ENCODE assay signal across 1 cellular context in the genomic region with DNA sequence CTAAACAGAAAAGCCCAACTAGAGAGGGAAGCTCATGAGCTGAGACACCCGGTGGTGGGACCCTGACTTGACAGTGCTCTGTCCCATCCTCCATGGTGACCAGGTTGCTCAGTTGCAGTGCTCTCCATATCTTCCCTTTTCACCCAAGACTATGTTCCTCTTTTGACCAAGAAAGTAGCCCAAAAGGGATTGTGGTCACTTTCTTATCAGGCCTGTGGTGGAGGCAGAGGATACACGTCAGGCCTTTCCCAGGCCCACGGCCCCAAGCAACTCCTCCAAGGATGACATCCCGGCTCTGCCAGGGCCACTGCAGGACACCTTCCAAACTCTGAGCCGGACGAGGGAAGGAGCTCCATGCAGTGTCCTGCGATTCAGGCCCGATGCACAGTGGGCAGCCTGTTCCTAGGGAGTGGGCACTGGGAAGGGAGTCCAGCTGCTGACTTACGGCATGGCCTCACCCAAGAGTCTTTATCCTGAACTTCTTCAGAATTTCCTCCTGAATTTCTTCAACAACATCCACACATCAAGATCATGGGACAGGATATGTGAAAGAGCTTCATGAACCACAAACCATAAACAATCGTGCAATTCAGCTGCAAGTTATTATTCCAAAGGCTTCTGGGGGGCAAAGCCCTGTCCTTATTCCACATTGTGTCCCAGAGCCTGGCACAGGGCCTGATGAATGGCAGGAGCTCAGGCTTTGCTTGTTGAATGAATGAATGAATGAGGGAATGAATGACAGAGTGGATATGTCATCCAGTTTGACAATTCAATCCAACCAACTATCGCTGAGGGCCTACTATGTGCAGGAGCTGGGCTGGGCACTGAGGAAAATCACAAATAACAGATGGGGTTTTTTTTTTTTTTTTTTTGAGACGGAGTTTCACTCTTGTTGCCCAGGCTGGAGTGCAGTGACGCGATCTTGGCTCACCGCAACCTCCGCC.
A peak's percentile ranks its signal among the peaks of the same experiment; 100 is the strongest.
TF ChIP-seq lines count a peak whose summit lies in the region.

No MANE protein-coding gene starts in this region.

TF ChIP-seq in K562, 482 proteins besides CTCF, POLR2A, EP300 and RAD21 (continued from another document and continues in another):
- TF ChIP-seq, protein P1, sequence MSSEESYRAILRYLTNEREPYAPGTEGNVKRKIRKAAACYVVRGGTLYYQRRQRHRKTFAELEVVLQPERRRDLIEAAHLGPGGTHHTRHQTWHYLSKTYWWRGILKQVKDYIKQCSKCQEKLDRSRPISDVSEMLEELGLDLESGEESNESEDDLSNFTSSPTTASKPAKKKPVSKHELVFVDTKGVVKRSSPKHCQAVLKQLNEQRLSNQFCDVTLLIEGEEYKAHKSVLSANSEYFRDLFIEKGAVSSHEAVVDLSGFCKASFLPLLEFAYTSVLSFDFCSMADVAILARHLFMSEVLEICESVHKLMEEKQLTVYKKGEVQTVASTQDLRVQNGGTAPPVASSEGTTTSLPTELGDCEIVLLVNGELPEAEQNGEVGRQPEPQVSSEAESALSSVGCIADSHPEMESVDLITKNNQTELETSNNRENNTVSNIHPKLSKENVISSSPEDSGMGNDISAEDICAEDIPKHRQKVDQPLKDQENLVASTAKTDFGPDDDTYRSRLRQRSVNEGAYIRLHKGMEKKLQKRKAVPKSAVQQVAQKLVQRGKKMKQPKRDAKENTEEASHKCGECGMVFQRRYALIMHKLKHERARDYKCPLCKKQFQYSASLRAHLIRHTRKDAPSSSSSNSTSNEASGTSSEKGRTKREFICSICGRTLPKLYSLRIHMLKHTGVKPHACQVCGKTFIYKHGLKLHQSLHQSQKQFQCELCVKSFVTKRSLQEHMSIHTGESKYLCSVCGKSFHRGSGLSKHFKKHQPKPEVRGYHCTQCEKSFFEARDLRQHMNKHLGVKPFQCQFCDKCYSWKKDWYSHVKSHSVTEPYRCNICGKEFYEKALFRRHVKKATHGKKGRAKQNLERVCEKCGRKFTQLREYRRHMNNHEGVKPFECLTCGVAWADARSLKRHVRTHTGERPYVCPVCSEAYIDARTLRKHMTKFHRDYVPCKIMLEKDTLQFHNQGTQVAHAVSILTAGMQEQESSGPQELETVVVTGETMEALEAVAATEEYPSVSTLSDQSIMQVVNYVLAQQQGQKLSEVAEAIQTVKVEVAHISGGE (CRISPR knock-in tag; IDR thresholded peaks at IDR 0.05) = 0 out of 6 replicates have a peak, but pooled peaks of 1 of the 3 experiments have one; percentile 42
- TF ChIP-seq DDX20 (tag; IDR thresholded peaks at IDR 0.05; ENCODE audit: low read depth) (no peak), STAT5A (IDR thresholded peaks at IDR 0.05; ENCODE audit: borderline replicate concordance, low read length) (no peak), TEAD2 (tag; IDR thresholded peaks at IDR 0.05) (no peak), PPARD (CRISPR knock-in tag; IDR thresholded peaks at IDR 0.05) (no peak), RHOXF2B (CRISPR knock-in tag; conservative IDR thresholded peaks at IDR 0.05) (no peak), HDAC8 (tag; IDR thresholded peaks at IDR 0.05) (no peak), ZKSCAN1 (IDR thresholded peaks at IDR 0.05; ENCODE audit: low read depth, low read length) (peak; percentile 95), U2AF2 (optimal IDR thresholded peaks at IDR 0.05; ENCODE audit: low read depth, low read length) (no peak), BHLHE40 (IDR thresholded peaks at IDR 0.05; ENCODE audit: low read length) (peak; percentile 20; the same call in 1 of the 2 replicates), ELF1 (tag; IDR thresholded peaks at IDR 0.05) (no peak), MEF2D (tag; conservative IDR thresholded peaks at IDR 0.05; ENCODE audit: low read depth) (peak; percentile 76), NR2C1 (IDR thresholded peaks at IDR 0.05) (no peak), NR2C1 (tag; IDR thresholded peaks at IDR 0.05) (no peak), ZNF707 (CRISPR knock-in tag; conservative IDR thresholded peaks at IDR 0.05) (no peak), TAF7 (tag; IDR thresholded peaks at IDR 0.05) (no peak), NFE2 (IDR thresholded peaks at IDR 0.05; ENCODE audit: low read depth) (no peak), PHF20 (IDR thresholded peaks at IDR 0.05; ENCODE audit: partially characterized antibody) (no peak), KHSRP (IDR thresholded peaks at IDR 0.05) (no peak), POLR3G (IDR thresholded peaks at IDR 0.05; ENCODE audit: extremely low read depth, insufficient read length, insufficient replicate concordance) (no peak), POLR3A (IDR thresholded peaks at IDR 0.05; ENCODE audit: borderline replicate concordance, extremely low read depth, insufficient read depth, insufficient read length) (no peak), HDAC3 (IDR thresholded peaks at IDR 0.05; ENCODE audit: borderline replicate concordance, partially characterized antibody) (no peak), LEF1 (IDR thresholded peaks at IDR 0.05) (peak; percentile 26; the same call in 1 of the 2 replicates), NR1H2 (CRISPR knock-in tag; IDR thresholded peaks at IDR 0.05) (no peak)
- TF ChIP-seq, protein P2, sequence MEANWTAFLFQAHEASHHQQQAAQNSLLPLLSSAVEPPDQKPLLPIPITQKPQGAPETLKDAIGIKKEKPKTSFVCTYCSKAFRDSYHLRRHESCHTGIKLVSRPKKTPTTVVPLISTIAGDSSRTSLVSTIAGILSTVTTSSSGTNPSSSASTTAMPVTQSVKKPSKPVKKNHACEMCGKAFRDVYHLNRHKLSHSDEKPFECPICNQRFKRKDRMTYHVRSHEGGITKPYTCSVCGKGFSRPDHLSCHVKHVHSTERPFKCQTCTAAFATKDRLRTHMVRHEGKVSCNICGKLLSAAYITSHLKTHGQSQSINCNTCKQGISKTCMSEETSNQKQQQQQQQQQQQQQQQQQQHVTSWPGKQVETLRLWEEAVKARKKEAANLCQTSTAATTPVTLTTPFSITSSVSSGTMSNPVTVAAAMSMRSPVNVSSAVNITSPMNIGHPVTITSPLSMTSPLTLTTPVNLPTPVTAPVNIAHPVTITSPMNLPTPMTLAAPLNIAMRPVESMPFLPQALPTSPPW (CRISPR knock-in tag; IDR thresholded peaks at IDR 0.05) = peak; percentile 43
- TF ChIP-seq, protein P3, sequence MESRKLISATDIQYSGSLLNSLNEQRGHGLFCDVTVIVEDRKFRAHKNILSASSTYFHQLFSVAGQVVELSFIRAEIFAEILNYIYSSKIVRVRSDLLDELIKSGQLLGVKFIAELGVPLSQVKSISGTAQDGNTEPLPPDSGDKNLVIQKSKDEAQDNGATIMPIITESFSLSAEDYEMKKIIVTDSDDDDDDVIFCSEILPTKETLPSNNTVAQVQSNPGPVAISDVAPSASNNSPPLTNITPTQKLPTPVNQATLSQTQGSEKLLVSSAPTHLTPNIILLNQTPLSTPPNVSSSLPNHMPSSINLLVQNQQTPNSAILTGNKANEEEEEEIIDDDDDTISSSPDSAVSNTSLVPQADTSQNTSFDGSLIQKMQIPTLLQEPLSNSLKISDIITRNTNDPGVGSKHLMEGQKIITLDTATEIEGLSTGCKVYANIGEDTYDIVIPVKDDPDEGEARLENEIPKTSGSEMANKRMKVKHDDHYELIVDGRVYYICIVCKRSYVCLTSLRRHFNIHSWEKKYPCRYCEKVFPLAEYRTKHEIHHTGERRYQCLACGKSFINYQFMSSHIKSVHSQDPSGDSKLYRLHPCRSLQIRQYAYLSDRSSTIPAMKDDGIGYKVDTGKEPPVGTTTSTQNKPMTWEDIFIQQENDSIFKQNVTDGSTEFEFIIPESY (CRISPR knock-in tag; IDR thresholded peaks at IDR 0.05) = peak; percentile 27; the same call in 1 of the 2 replicates
- TF ChIP-seq, protein P4, sequence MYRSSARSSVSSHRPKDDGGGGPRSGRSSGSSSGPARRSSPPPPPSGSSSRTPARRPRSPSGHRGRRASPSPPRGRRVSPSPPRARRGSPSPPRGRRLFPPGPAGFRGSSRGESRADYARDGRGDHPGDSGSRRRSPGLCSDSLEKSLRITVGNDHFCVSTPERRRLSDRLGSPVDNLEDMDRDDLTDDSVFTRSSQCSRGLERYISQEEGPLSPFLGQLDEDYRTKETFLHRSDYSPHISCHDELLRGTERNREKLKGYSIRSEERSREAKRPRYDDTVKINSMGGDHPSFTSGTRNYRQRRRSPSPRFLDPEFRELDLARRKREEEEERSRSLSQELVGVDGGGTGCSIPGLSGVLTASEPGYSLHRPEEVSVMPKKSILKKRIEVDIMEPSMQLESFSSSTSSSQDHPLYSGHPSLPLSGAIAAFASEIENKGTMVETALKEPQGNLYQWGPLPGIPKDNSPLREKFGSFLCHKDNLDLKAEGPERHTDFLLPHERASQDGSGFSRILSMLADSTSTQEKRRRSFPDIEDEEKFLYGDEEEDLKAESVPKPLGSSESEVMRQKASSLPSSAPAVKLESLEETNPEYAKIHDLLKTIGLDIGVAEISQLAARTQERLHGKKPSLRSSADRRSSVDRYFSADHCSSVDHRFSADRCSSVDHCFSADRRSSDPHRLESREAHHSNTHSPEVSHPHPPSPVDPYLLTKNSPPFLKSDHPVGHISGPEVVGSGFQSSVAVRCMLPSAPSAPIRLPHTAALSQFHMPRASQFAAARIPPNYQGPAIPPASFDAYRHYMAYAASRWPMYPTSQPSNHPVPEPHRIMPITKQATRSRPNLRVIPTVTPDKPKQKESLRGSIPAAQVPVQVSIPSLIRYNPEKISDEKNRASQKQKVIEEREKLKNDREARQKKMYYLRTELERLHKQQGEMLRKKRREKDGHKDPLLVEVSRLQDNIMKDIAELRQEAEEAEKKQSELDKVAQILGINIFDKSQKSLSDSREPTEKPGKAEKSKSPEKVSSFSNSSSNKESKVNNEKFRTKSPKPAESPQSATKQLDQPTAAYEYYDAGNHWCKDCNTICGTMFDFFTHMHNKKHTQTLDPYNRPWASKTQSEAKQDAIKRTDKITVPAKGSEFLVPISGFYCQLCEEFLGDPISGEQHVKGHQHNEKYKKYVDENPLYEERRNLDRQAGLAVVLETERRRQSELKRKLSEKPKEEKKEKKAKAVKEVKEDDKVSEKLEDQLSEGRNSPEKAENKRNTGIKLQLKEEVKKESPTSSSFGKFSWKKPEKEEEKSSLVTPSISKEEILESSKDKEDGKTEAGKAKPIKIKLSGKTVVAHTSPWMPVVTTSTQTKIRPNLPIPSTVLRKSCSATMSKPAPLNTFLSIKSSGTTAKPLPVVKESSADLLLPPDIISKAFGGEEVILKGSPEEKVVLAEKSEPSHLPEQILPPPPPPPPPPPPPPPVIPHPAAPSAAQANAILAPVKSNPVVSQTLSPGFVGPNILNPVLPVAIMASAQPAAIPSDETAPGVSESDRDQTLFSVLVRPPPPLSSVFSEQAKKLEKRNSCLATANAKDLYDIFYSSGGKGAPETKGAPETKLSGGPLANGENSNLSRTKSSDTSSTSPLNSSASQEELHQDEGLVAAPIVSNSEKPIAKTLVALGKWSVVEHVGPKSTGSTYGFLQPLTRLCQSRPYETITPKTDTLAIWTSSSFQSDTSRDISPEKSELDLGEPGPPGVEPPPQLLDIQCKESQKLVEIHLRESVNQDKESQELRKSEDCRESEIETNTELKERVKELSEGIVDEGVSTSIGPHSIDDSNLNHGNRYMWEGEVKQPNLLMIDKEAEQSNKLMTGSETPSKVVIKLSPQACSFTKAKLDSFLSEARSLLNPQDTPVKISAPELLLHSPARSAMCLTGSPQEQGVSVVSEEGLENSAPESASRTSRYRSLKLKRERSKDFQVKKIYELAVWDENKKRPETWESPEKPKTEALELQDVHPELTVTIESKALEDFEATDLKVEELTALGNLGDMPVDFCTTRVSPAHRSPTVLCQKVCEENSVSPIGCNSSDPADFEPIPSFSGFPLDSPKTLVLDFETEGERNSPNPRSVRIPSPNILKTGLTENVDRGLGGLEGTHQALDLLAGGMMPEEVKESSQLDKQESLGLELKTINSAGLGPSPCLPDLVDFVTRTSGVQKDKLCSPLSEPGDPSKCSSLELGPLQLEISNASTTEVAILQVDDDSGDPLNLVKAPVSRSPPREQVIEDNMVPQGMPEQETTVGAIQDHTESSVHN (IDR thresholded peaks at IDR 0.05; ENCODE audit: borderline replicate concordance in 1 of 2, low read depth in 1 of 2) = no peak
- TF ChIP-seq, protein P5, sequence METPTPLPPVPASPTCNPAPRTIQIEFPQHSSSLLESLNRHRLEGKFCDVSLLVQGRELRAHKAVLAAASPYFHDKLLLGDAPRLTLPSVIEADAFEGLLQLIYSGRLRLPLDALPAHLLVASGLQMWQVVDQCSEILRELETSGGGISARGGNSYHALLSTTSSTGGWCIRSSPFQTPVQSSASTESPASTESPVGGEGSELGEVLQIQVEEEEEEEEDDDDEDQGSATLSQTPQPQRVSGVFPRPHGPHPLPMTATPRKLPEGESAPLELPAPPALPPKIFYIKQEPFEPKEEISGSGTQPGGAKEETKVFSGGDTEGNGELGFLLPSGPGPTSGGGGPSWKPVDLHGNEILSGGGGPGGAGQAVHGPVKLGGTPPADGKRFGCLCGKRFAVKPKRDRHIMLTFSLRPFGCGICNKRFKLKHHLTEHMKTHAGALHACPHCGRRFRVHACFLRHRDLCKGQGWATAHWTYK (CRISPR knock-in tag; IDR thresholded peaks at IDR 0.05) = no peak; the same call in 1 of the 2 replicates
- TF ChIP-seq, protein P6, sequence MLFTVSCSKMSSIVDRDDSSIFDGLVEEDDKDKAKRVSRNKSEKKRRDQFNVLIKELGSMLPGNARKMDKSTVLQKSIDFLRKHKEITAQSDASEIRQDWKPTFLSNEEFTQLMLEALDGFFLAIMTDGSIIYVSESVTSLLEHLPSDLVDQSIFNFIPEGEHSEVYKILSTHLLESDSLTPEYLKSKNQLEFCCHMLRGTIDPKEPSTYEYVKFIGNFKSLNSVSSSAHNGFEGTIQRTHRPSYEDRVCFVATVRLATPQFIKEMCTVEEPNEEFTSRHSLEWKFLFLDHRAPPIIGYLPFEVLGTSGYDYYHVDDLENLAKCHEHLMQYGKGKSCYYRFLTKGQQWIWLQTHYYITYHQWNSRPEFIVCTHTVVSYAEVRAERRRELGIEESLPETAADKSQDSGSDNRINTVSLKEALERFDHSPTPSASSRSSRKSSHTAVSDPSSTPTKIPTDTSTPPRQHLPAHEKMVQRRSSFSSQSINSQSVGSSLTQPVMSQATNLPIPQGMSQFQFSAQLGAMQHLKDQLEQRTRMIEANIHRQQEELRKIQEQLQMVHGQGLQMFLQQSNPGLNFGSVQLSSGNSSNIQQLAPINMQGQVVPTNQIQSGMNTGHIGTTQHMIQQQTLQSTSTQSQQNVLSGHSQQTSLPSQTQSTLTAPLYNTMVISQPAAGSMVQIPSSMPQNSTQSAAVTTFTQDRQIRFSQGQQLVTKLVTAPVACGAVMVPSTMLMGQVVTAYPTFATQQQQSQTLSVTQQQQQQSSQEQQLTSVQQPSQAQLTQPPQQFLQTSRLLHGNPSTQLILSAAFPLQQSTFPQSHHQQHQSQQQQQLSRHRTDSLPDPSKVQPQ (CRISPR knock-in tag; IDR thresholded peaks at IDR 0.05; ENCODE audit: borderline replicate concordance) = no peak
- TF ChIP-seq, protein P7, sequence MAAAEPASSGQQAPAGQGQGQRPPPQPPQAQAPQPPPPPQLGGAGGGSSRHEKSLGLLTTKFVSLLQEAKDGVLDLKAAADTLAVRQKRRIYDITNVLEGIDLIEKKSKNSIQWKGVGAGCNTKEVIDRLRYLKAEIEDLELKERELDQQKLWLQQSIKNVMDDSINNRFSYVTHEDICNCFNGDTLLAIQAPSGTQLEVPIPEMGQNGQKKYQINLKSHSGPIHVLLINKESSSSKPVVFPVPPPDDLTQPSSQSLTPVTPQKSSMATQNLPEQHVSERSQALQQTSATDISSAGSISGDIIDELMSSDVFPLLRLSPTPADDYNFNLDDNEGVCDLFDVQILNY (CRISPR knock-in tag; IDR thresholded peaks at IDR 0.05) = no peak
- TF ChIP-seq, protein P8, sequence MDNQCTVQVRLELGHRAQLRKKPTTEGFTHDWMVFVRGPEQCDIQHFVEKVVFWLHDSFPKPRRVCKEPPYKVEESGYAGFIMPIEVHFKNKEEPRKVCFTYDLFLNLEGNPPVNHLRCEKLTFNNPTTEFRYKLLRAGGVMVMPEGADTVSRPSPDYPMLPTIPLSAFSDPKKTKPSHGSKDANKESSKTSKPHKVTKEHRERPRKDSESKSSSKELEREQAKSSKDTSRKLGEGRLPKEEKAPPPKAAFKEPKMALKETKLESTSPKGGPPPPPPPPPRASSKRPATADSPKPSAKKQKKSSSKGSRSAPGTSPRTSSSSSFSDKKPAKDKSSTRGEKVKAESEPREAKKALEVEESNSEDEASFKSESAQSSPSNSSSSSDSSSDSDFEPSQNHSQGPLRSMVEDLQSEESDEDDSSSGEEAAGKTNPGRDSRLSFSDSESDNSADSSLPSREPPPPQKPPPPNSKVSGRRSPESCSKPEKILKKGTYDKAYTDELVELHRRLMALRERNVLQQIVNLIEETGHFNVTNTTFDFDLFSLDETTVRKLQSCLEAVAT (IDR thresholded peaks at IDR 0.05) = peak in 1 of 2 experiments; percentile 89; a peak in 2 of 4 replicates
